8 cellular contexts compared by ENCODE assay signal in the genomic region with DNA sequence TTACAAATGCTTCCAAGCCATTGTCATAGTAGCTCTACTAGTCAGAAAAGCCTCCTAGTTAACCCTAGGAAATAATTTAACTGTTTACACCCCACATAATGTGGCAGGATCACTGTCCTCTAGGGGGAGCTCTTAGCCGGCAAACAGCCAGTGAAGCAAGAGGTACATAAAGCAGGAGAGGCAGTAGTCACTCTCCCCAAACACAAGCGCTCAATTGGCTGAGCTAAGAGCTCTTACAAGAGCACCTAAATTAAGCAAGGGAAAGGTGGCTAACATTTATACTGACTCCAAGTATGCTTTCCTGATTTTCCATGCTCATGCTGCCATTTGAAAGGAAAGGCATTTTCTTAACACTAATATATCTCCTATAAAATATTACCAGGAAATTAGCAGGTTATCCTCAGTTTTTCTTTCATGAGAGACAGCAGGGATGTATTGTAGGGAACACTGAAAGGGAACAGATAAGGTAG. TPM values are rescaled to one million over a fixed set of nuclear protein-coding genes. Genes with fewer than 3 reads are reported as not detected.
A peak's percentile ranks its signal among the peaks of the same experiment; 100 is the strongest.
DNase-seq lines count a peak whose midpoint lies in the region; ATAC-seq and TF ChIP-seq lines count a peak whose summit lies in the region.

No MANE protein-coding gene starts in this region.

- ATAC-seq in GM21619 (IDR thresholded peaks at IDR 0.05; ENCODE audit: unreplicated experiment) (peak; percentile 79), sciatic nerve (peak; percentile 44), HG03460 (IDR thresholded peaks at IDR 0.05; ENCODE audit: unreplicated experiment) (no peak)

- peak; percentile 84 for TF ChIP-seq CTCF in fibroblast of pulmonary artery (IDR thresholded peaks at IDR 0.05; ENCODE audit: low read length, missing control alignments)

- DNase-seq in DMS153 (lab: John Stamatoyannopoulos, UW): peak; percentile 80
- peak; percentile 48 for DNase-seq in Jurkat, Clone E6-1 (ENCODE audit: low read depth, low spot score)
- DNase-seq in OCI-M1 (lab: John Stamatoyannopoulos, UW): peak; percentile 79
- peak; percentile 52 for DNase-seq in activated T-cell treated with anti-CD3 and anti-CD28 coated beads for 24 hours (ENCODE audit: low read depth)
- DNase-seq in fibroblast of pulmonary artery (ENCODE audit: low read depth): peak; percentile 83
- no peak for DNase-seq in sciatic nerve (ENCODE audit: low spot score)

- no peak overlapping the region for H3K4me3 ChIP-seq in Jurkat, Clone E6-1 (ENCODE audit: low read length)
- H3K4me3 ChIP-seq in fibroblast of pulmonary artery (replicated peaks; ENCODE audit: low read depth, low read length): no peak overlapping the region

- intact Hi-C loops in sciatic nerve (cut with DNase I): no loop called here

RNA-seq across cellular contexts. Expression of gene NCEH1, which starts 37.6 kb away (rescaled TPM):
- 3.1 TPM for polyA plus RNA-seq in Jurkat, Clone E6-1 (2012; ENCODE audit: insufficient read depth, insufficient read length)
- total RNA-seq in sciatic nerve: 10.1 TPM
